In the genomic region with DNA sequence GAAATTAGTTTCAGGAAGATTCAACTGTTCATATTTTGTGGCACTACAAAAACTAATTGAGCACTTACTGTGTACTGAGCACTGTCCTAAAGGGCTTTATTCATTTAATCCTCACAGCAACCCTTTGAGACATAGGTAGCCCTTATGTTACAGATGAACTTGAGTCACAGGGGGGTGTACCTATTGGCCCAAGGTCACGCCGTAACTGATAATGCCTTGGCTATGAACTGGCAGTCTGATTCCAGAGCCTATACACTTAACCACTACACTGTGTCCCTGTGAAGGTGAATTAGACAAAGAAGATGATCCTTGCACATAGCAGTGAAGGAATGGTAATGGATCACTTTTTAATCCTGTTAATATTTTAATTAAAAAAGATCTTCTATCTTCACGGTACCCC, we compare ENCODE assay signal across 22 cellular contexts.
"Had no signal": no experiment of that assay in that cellular context is flagged by ENCODE, and none has a peak within 500 bp of the region (broad histone marks: within the 10 kb centered on the region; RNA-seq: fewer than 3 reads in every experiment).

No MANE protein-coding gene starts in this region.

- H3K9me3 Mint-ChIP-seq: activated naive CD8-positive, alpha-beta T cell treated with anti-CD3 and anti-CD28 coated beads, Interleukin-2, amount 10 ng/mL, durations not matched to agents 7 days and 5 days had no signal

- H3K4me3 Mint-ChIP-seq: activated CD8-positive, alpha-beta T cell treated with anti-CD3 and anti-CD28 coated beads, Interleukin-2, amount 10 ng/mL, durations not matched to agents 7 days and 5 days; activated naive CD8-positive, alpha-beta T cell treated with anti-CD3 and anti-CD28 coated beads, Interleukin-2, amount 10 ng/mL, durations not matched to agents 7 days and 5 days; T-helper 17 cell; WTC11 had no signal

- H3K4me3 ChIP-seq: adrenal gland, Peyer's patch had no signal

- H3K27ac ChIP-seq: adrenal gland, Peyer's patch, RWPE1 had no signal

- H3K9me3 ChIP-seq: adrenal gland, Peyer's patch had no signal

- ATAC-seq: activated CD8-positive, alpha-beta T cell treated with anti-CD3 and anti-CD28 coated beads, Interleukin-2, amount 10 ng/mL, durations not matched to agents 7 days and 5 days; T-helper 17 cell; WTC11 had no signal

- H3K27me3 Mint-ChIP-seq: activated naive CD8-positive, alpha-beta T cell treated with anti-CD3 and anti-CD28 coated beads, Interleukin-2, amount 10 ng/mL, durations not matched to agents 7 days and 5 days; T-helper 17 cell had no signal

- DNase-seq: activated CD4-positive, alpha-beta T cell treated with anti-CD3 and anti-CD28 coated beads for 48 hours; activated CD4-positive, alpha-beta T cell treated with anti-CD3 and anti-CD28 coated beads, Interleukin-2, amount 50 U/mL, for 4 hours; activated CD4-positive, CD25-positive, alpha-beta regulatory T cell treated with anti-CD3 and anti-CD28 coated beads, Interleukin-2, amount 50 U/mL, for 72 hours; activated CD8-positive, alpha-beta memory T cell treated with anti-CD3 and anti-CD28 coated beads, Interleukin-2, amount 50 U/mL, for 48 hours; activated CD8-positive, alpha-beta T cell treated with anti-CD3 and anti-CD28 coated beads, Interleukin-2, amount 10 ng/mL, durations not matched to agents 7 days and 5 days; activated naive CD4-positive, alpha-beta T cell treated with anti-CD3 and anti-CD28 coated beads, Interleukin-2, amount 50 U/mL, for 16 hours; activated naive CD8-positive, alpha-beta T cell treated with anti-CD3 and anti-CD28 coated beads, Interleukin-2, amount 10 ng/mL, durations not matched to agents 7 days and 5 days; activated T-cell treated with anti-CD3 and anti-CD28 coated beads, Interleukin-2, amount 50 U/mL, for 1 hour; adrenal gland; anterior cingulate cortex; MM.1S; NCI-H1105; NCI-H1436; NCI-H1694 treated with DMSO at 0.1 percent for 48 hours; NCI-H2029 treated with DMSO at 0.1 percent for 48 hours; NCI-H524; Peyer's patch; SHP77 treated with DMSO at 0.1 percent for 48 hours; T-helper 17 cell; T-helper 9 cell had no signal

- H3K27me3 ChIP-seq: adrenal gland, Peyer's patch had no signal

- H3K27ac Mint-ChIP-seq: activated CD8-positive, alpha-beta T cell treated with anti-CD3 and anti-CD28 coated beads, Interleukin-2, amount 10 ng/mL, durations not matched to agents 7 days and 5 days; activated naive CD8-positive, alpha-beta T cell treated with anti-CD3 and anti-CD28 coated beads, Interleukin-2, amount 10 ng/mL, durations not matched to agents 7 days and 5 days had no signal
